16 cellular contexts compared by ENCODE assay signal in the genomic region with DNA sequence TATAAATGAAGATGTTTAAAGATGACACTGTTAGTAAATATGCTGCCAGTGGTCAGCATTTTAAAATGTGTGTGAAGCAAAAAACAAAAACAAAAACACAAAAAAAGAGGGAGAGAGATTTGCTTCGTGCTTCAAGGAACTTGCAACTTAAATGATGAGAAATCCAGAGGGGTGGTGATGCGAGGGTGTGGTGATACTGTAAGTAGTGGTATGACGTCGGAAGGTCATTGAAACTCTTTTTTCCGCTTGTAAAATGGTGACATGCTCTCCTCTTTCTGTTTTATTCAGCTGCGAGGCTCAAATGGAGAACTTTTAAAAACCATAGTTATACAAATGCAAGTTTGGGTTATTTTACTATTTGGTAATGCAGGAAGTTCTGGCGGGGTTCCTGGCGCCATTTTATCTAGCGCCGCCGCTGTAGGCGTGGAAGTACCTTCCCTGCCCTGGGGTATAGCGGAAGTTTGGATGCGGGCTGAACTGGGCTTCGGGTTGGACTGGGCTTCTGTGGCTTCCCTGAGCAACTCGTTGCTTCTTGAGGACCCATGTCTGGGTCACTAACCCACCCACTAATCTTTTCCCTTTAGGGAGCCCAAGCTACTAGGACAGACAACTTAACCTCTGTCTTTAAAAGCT. TPM values are rescaled to one million over a fixed set of nuclear protein-coding genes. Genes with fewer than 3 reads are reported as not detected.
A peak's percentile ranks its signal among the peaks of the same experiment; 100 is the strongest.
DNase-seq lines count a peak whose midpoint lies in the region; ATAC-seq and TF ChIP-seq lines count a peak whose summit lies in the region.
"Had no signal": no experiment of that assay in that cellular context is flagged by ENCODE, and none has a peak within 500 bp of the region (broad histone marks: within the 10 kb centered on the region; RNA-seq: fewer than 3 reads in every experiment).

No MANE protein-coding gene starts in this region.

- peak; percentile 18 for DNase-seq in activated CD4-positive, alpha-beta memory T cell treated with anti-CD3 and anti-CD28 coated beads for 36 hours
- DNase-seq in activated CD4-positive, alpha-beta memory T cell treated with anti-CD3 and anti-CD28 coated beads, Interleukin-2, amount 10 ng/mL, durations not matched to agents 7 days and 5 days: no peak
- DNase-seq in CD8-positive, alpha-beta memory T cell: no peak
- DNase-seq in activated B cell treated with CpG ODN at 0.5 μM for 24 hours: no peak
- no peak for DNase-seq in nephron progenitor cell
- no peak for DNase-seq in Karpas-422
- DNase-seq in activated T-helper 2 cell treated with anti-CD3 and anti-CD28 coated beads, Interferon-gamma antibody, Interleukin-2, Interleukin-4, amounts not matched to agents 10 μg/mL and 5 μg/mL and 100 μg/mL, durations not matched to agents 14 hours and 24 hours and 36 hours (ENCODE audit: low spot score): no peak
- no peak for DNase-seq in cortex of kidney (lab: John Stamatoyannopoulos, UW)
- DNase-seq: 8988T, COR-L47, H9, NCI-H1417 treated with DMSO at 0.1 percent for 48 hours, NCI-H2029, NCI-H2171 treated with DMSO at 0.1 percent for 48 hours, NCI-H510A had no signal

- peaks cover 11% of the 10 kb centered on the region for H3K4me1 Mint-ChIP-seq in activated CD4-positive, alpha-beta memory T cell treated with anti-CD3 and anti-CD28 coated beads for 36 hours (ENCODE audit: low read depth)
- peaks cover 5% of the 10 kb centered on the region for H3K4me1 Mint-ChIP-seq in activated CD4-positive, alpha-beta memory T cell treated with anti-CD3 and anti-CD28 coated beads, Interleukin-2, amount 10 ng/mL, durations not matched to agents 7 days and 5 days
- H3K4me1 Mint-ChIP-seq in CD8-positive, alpha-beta memory T cell: peaks cover 6% of the 10 kb centered on the region in 3 donors
- no peaks in the 10 kb centered on the region for H3K4me1 Mint-ChIP-seq in activated B cell treated with CpG ODN at 0.5 μM for 24 hours
- no peaks in the 10 kb centered on the region for H3K4me1 Mint-ChIP-seq in nephron progenitor cell
- peaks cover 8% of the 10 kb centered on the region for H3K4me1 Mint-ChIP-seq in activated T-helper 2 cell treated with anti-CD3 and anti-CD28 coated beads, Interferon-gamma antibody, Interleukin-2, Interleukin-4, amounts not matched to agents 10 μg/mL and 5 μg/mL and 100 μg/mL, durations not matched to agents 14 hours and 24 hours and 36 hours (ENCODE audit: low read depth)

- H3K36me3 ChIP-seq in CD8-positive, alpha-beta memory T cell (ENCODE audit: insufficient read depth, low read length): no peaks in the 10 kb centered on the region
- H3K36me3 ChIP-seq in Karpas-422 (ENCODE audit: insufficient read depth, low read length): no peaks in the 10 kb centered on the region

- no peaks in the 10 kb centered on the region for H3K9me2 ChIP-seq in Karpas-422 (replicated peaks; ENCODE audit: insufficient read depth, low read length)

- H3K79me2 ChIP-seq in Karpas-422 (ENCODE audit: low read length): no peaks in the 10 kb centered on the region

- TF ChIP-seq CTCF in activated B cell treated with CpG ODN at 0.5 μM for 24 hours (IDR thresholded peaks at IDR 0.05): no peak
- no peak for TF ChIP-seq CTCF in nephron progenitor cell (IDR thresholded peaks at IDR 0.05)

- no peak overlapping the region for H3K4me2 ChIP-seq in Karpas-422 (ENCODE audit: low read depth, low read length, poor library complexity, severe bottlenecking)
- H3K4me2 ChIP-seq: BLaER1 treated with 17β-estradiol and CSF1 and Interleukin-3, amounts not matched to agents 10 nM and 100 nM had no signal

- no peak for ATAC-seq in activated B cell treated with CpG ODN at 0.5 μM for 24 hours (ENCODE audit: low read depth)

- no peak overlapping the region for H3K9ac ChIP-seq in Karpas-422 (ENCODE audit: low read length)
- H3K9ac ChIP-seq: BLaER1 treated with 17β-estradiol and CSF1 and Interleukin-3, amounts not matched to agents 10 nM and 100 nM had no signal

- H3K27me3 ChIP-seq in CD8-positive, alpha-beta memory T cell (ENCODE audit: insufficient read depth, low read length, poor library complexity, severe bottlenecking): no peaks in the 10 kb centered on the region
- H3K27me3 ChIP-seq in Karpas-422 (ENCODE audit: low read length): no peaks in the 10 kb centered on the region
- H3K27me3 ChIP-seq: BLaER1 treated with 17β-estradiol and CSF1 and Interleukin-3, amounts not matched to agents 10 nM and 100 nM had no signal

- H3K4me3 ChIP-seq in CD8-positive, alpha-beta memory T cell (ENCODE audit: low read length): no peak overlapping the region
- no peak overlapping the region for H3K4me3 ChIP-seq in Karpas-422 (ENCODE audit: low read length)
- H3K4me3 ChIP-seq: BLaER1 treated with 17β-estradiol and CSF1 and Interleukin-3, amounts not matched to agents 10 nM and 100 nM had no signal

- peaks cover 6% of the 10 kb centered on the region for H3K36me3 Mint-ChIP-seq in activated CD4-positive, alpha-beta memory T cell treated with anti-CD3 and anti-CD28 coated beads for 36 hours
- H3K36me3 Mint-ChIP-seq in activated CD4-positive, alpha-beta memory T cell treated with anti-CD3 and anti-CD28 coated beads, Interleukin-2, amount 10 ng/mL, durations not matched to agents 7 days and 5 days (ENCODE audit: low read depth): peaks cover 36% of the 10 kb centered on the region
- H3K36me3 Mint-ChIP-seq in CD8-positive, alpha-beta memory T cell: peaks cover 2 to 8% (median 4%) of the 10 kb centered on the region in 3 donors
- no peaks in the 10 kb centered on the region for H3K36me3 Mint-ChIP-seq in activated B cell treated with CpG ODN at 0.5 μM for 24 hours (ENCODE audit: low read depth)
- H3K36me3 Mint-ChIP-seq in nephron progenitor cell (ENCODE audit: low read depth): peaks cover 67% of the 10 kb centered on the region
- H3K36me3 Mint-ChIP-seq in activated T-helper 2 cell treated with anti-CD3 and anti-CD28 coated beads, Interferon-gamma antibody, Interleukin-2, Interleukin-4, amounts not matched to agents 10 μg/mL and 5 μg/mL and 100 μg/mL, durations not matched to agents 14 hours and 24 hours and 36 hours (ENCODE audit: low read depth): peaks cover 28% of the 10 kb centered on the region

- intact Hi-C loops in activated CD4-positive, alpha-beta memory T cell treated with anti-CD3 and anti-CD28 coated beads for 36 hours (cut with micrococcal nuclease): no loop called here
- intact Hi-C loops in activated B cell treated with CpG ODN at 0.5 μM for 24 hours (cut with micrococcal nuclease): loop anchor here (2.0 kb wide), 1 partner anchor 20 kb away; no protein-coding TSS in a partner anchor
- intact Hi-C loops in activated T-helper 2 cell treated with anti-CD3 and anti-CD28 coated beads, Interferon-gamma antibody, Interleukin-2, Interleukin-4, amounts not matched to agents 10 μg/mL and 5 μg/mL and 100 μg/mL, durations not matched to agents 14 hours and 24 hours and 36 hours (cut with micrococcal nuclease): no loop called here

- H3K27me3 Mint-ChIP-seq in activated CD4-positive, alpha-beta memory T cell treated with anti-CD3 and anti-CD28 coated beads for 36 hours: no peaks in the 10 kb centered on the region
- no peaks in the 10 kb centered on the region for H3K27me3 Mint-ChIP-seq in activated CD4-positive, alpha-beta memory T cell treated with anti-CD3 and anti-CD28 coated beads, Interleukin-2, amount 10 ng/mL, durations not matched to agents 7 days and 5 days
- H3K27me3 Mint-ChIP-seq in CD8-positive, alpha-beta memory T cell: peaks cover 0 to 1% of the 10 kb centered on the region in 2 donors
- H3K27me3 Mint-ChIP-seq in activated B cell treated with CpG ODN at 0.5 μM for 24 hours: no peaks in the 10 kb centered on the region
- H3K27me3 Mint-ChIP-seq in nephron progenitor cell (ENCODE audit: low read depth, poor library complexity): no peaks in the 10 kb centered on the region
- H3K27me3 Mint-ChIP-seq in activated T-helper 2 cell treated with anti-CD3 and anti-CD28 coated beads, Interferon-gamma antibody, Interleukin-2, Interleukin-4, amounts not matched to agents 10 μg/mL and 5 μg/mL and 100 μg/mL, durations not matched to agents 14 hours and 24 hours and 36 hours (ENCODE audit: low read depth): no peaks in the 10 kb centered on the region

- POLR2A ChIA-PET in activated CD4-positive, alpha-beta memory T cell treated with anti-CD3 and anti-CD28 coated beads for 36 hours (lab: Charles Lee): no interaction called here
- POLR2A ChIA-PET in activated CD4-positive, alpha-beta memory T cell treated with anti-CD3 and anti-CD28 coated beads, Interleukin-2, amount 10 ng/mL, durations not matched to agents 7 days and 5 days (lab: Charles Lee): no interaction called here
- POLR2A ChIA-PET in CD8-positive, alpha-beta memory T cell (lab: Charles Lee): interaction anchor here (0.6 to 1.3 kb wide), 2 partner anchors 107 to 122 kb away, joined by 3 to 4 read pairs; no protein-coding TSS in a partner anchor
- POLR2A ChIA-PET in activated B cell treated with CpG ODN at 0.5 μM for 24 hours (lab: Charles Lee): no interaction called here

- no peaks in the 10 kb centered on the region for H4K20me1 ChIP-seq in Karpas-422 (ENCODE audit: insufficient read depth, low read depth, low read length)

- no peaks in the 10 kb centered on the region for H3K9me3 ChIP-seq in CD8-positive, alpha-beta memory T cell (ENCODE audit: low read length)
- no peaks in the 10 kb centered on the region for H3K9me3 ChIP-seq in Karpas-422 (ENCODE audit: low read length)

- no peak overlapping the region for H3K27ac ChIP-seq in CD8-positive, alpha-beta memory T cell (ENCODE audit: low read depth, low read length)
- no peak overlapping the region for H3K27ac ChIP-seq in Karpas-422 (ENCODE audit: low read length)
- H3K27ac ChIP-seq: BLaER1 treated with 17β-estradiol and CSF1 and Interleukin-3, amounts not matched to agents 10 nM and 100 nM had no signal

- H3K27ac Mint-ChIP-seq in activated CD4-positive, alpha-beta memory T cell treated with anti-CD3 and anti-CD28 coated beads for 36 hours: no peak overlapping the region
- no peak overlapping the region for H3K27ac Mint-ChIP-seq in activated CD4-positive, alpha-beta memory T cell treated with anti-CD3 and anti-CD28 coated beads, Interleukin-2, amount 10 ng/mL, durations not matched to agents 7 days and 5 days
- peak overlapping the region in 5 of 8 donors; percentile 38 to 66 (median 63) for H3K27ac Mint-ChIP-seq in CD8-positive, alpha-beta memory T cell
- H3K27ac Mint-ChIP-seq in activated B cell treated with CpG ODN at 0.5 μM for 24 hours: no peak overlapping the region
- H3K27ac Mint-ChIP-seq in nephron progenitor cell: peak overlapping the region; percentile 51
- no peak overlapping the region for H3K27ac Mint-ChIP-seq in activated T-helper 2 cell treated with anti-CD3 and anti-CD28 coated beads, Interferon-gamma antibody, Interleukin-2, Interleukin-4, amounts not matched to agents 10 μg/mL and 5 μg/mL and 100 μg/mL, durations not matched to agents 14 hours and 24 hours and 36 hours
- H3K27ac Mint-ChIP-seq: H9 had no signal

- H3K4me1 ChIP-seq in CD8-positive, alpha-beta memory T cell (ENCODE audit: insufficient read depth, low read length): no peaks in the 10 kb centered on the region
- H3K4me1 ChIP-seq in Karpas-422 (ENCODE audit: low read length): no peaks in the 10 kb centered on the region

- H3K9me3 Mint-ChIP-seq in activated CD4-positive, alpha-beta memory T cell treated with anti-CD3 and anti-CD28 coated beads for 36 hours: no peaks in the 10 kb centered on the region
- peaks cover 2% of the 10 kb centered on the region for H3K9me3 Mint-ChIP-seq in activated CD4-positive, alpha-beta memory T cell treated with anti-CD3 and anti-CD28 coated beads, Interleukin-2, amount 10 ng/mL, durations not matched to agents 7 days and 5 days
- H3K9me3 Mint-ChIP-seq in CD8-positive, alpha-beta memory T cell: no peaks in the 10 kb centered on the region
- H3K9me3 Mint-ChIP-seq in activated B cell treated with CpG ODN at 0.5 μM for 24 hours (peaks cover 9% of the 10 kb centered on the region), nephron progenitor cell (peaks cover 39% of the 10 kb centered on the region)
- peaks cover 28% of the 10 kb centered on the region for H3K9me3 Mint-ChIP-seq in activated T-helper 2 cell treated with anti-CD3 and anti-CD28 coated beads, Interferon-gamma antibody, Interleukin-2, Interleukin-4, amounts not matched to agents 10 μg/mL and 5 μg/mL and 100 μg/mL, durations not matched to agents 14 hours and 24 hours and 36 hours

- H3K4me3 Mint-ChIP-seq in activated CD4-positive, alpha-beta memory T cell treated with anti-CD3 and anti-CD28 coated beads for 36 hours: no peak overlapping the region
- H3K4me3 Mint-ChIP-seq in activated CD4-positive, alpha-beta memory T cell treated with anti-CD3 and anti-CD28 coated beads, Interleukin-2, amount 10 ng/mL, durations not matched to agents 7 days and 5 days: no peak overlapping the region
- peak overlapping the region; percentile 4 to 87 (median 65) for H3K4me3 Mint-ChIP-seq in CD8-positive, alpha-beta memory T cell
- peak overlapping the region; percentile 3 for H3K4me3 Mint-ChIP-seq in activated B cell treated with CpG ODN at 0.5 μM for 24 hours
- H3K4me3 Mint-ChIP-seq in nephron progenitor cell: no peak overlapping the region
- H3K4me3 Mint-ChIP-seq in activated T-helper 2 cell treated with anti-CD3 and anti-CD28 coated beads, Interferon-gamma antibody, Interleukin-2, Interleukin-4, amounts not matched to agents 10 μg/mL and 5 μg/mL and 100 μg/mL, durations not matched to agents 14 hours and 24 hours and 36 hours (ENCODE audit: low read depth): no peak overlapping the region
- H3K4me3 Mint-ChIP-seq: H9 had no signal

- CTCF ChIA-PET in activated CD4-positive, alpha-beta memory T cell treated with anti-CD3 and anti-CD28 coated beads for 36 hours (lab: Charles Lee): no interaction called here
- CTCF ChIA-PET in activated CD4-positive, alpha-beta memory T cell treated with anti-CD3 and anti-CD28 coated beads, Interleukin-2, amount 10 ng/mL, durations not matched to agents 7 days and 5 days (lab: Charles Lee): no interaction called here
- CTCF ChIA-PET in CD8-positive, alpha-beta memory T cell (lab: Charles Lee): no interaction called here
- CTCF ChIA-PET in activated B cell treated with CpG ODN at 0.5 μM for 24 hours (lab: Charles Lee): no interaction called here

- no peak overlapping the region for H2AFZ ChIP-seq in Karpas-422 (ENCODE audit: low read length)

RNA-seq across cellular contexts. Expression of gene DGKH, which starts 34.8 kb away (rescaled TPM):
- total RNA-seq in activated CD4-positive, alpha-beta memory T cell treated with anti-CD3 and anti-CD28 coated beads for 36 hours: 10 to 100 TPM in 1 of 2 experiments, 1 to 10 TPM in 1; 8.9 to 11.6 TPM
- 10 to 100 TPM; 20.4 to 21.1 TPM for total RNA-seq in activated CD4-positive, alpha-beta memory T cell treated with anti-CD3 and anti-CD28 coated beads, Interleukin-2, amount 10 ng/mL, durations not matched to agents 7 days and 5 days
- total RNA-seq in CD8-positive, alpha-beta memory T cell: 10 to 100 TPM; 10.2 to 10.9 TPM
- 2.5 TPM for polyA plus RNA-seq in CD8-positive, alpha-beta memory T cell
- total RNA-seq in activated B cell treated with CpG ODN at 0.5 μM for 24 hours: 1.6 and 2.2 TPM in 2 replicates
- 3.8 and 7.3 TPM in 2 replicates for total RNA-seq in Karpas-422 (2014; rRNA removed; shearing (Covaris generic); ENCODE audit: low replicate concordance)
- 13.7 and 15.1 TPM in 2 replicates for total RNA-seq in activated T-helper 2 cell treated with anti-CD3 and anti-CD28 coated beads, Interferon-gamma antibody, Interleukin-2, Interleukin-4, amounts not matched to agents 10 μg/mL and 5 μg/mL and 100 μg/mL, durations not matched to agents 14 hours and 24 hours and 36 hours

Comparison
In these comparisons a context has a peak if more than half of its experiments do, and no peak if none do; other contexts are left out.
1. H3K27ac Mint-ChIP-seq: peak in CD8-positive, alpha-beta memory T cell (5 of 8) and nephron progenitor cell (single experiment); none in activated CD4-positive, alpha-beta memory T cell treated with anti-CD3 and anti-CD28 coated beads for 36 hours (single experiment), activated CD4-positive, alpha-beta memory T cell treated with anti-CD3 and anti-CD28 coated beads, Interleukin-2, amount 10 ng/mL, durations not matched to agents 7 days and 5 days (single experiment), activated B cell treated with CpG ODN at 0.5 μM for 24 hours (single experiment) and activated T-helper 2 cell treated with anti-CD3 and anti-CD28 coated beads, Interferon-gamma antibody, Interleukin-2, Interleukin-4, amounts not matched to agents 10 μg/mL and 5 μg/mL and 100 μg/mL, durations not matched to agents 14 hours and 24 hours and 36 hours (single experiment).
2. H3K4me3 Mint-ChIP-seq: peak in CD8-positive, alpha-beta memory T cell (7 of 7) and activated B cell treated with CpG ODN at 0.5 μM for 24 hours (single experiment); none in activated CD4-positive, alpha-beta memory T cell treated with anti-CD3 and anti-CD28 coated beads for 36 hours (single experiment), activated CD4-positive, alpha-beta memory T cell treated with anti-CD3 and anti-CD28 coated beads, Interleukin-2, amount 10 ng/mL, durations not matched to agents 7 days and 5 days (single experiment), nephron progenitor cell (single experiment) and activated T-helper 2 cell treated with anti-CD3 and anti-CD28 coated beads, Interferon-gamma antibody, Interleukin-2, Interleukin-4, amounts not matched to agents 10 μg/mL and 5 μg/mL and 100 μg/mL, durations not matched to agents 14 hours and 24 hours and 36 hours (single experiment).